ENCODE assay signal across 8 cellular contexts in the genomic region with DNA sequence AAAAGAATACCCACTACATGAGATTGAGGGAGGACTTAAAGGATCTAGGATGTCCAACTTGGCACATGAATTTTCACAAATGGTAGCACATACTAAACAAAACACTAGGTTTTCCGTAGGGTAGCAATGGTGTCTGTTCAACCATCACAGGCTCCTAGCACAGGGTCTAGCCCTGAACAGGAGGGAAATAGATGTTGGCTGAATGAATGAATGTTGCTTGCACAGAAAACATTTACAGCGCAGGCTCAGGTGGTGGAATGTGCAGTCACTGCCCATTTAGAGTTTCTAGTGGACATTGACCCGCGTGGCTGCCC. TPM values are rescaled to one million over a fixed set of nuclear protein-coding genes. Genes with fewer than 3 reads are reported as not detected.
A peak's percentile ranks its signal among the peaks of the same experiment; 100 is the strongest.
DNase-seq lines count a peak whose midpoint lies in the region; ATAC-seq and TF ChIP-seq lines count a peak whose summit lies in the region.

No MANE protein-coding gene starts in this region.

- no peaks in the 10 kb centered on the region for H3K9me3 Mint-ChIP-seq in T-cell

- peak; percentile 8 for ATAC-seq in GM18907 (IDR thresholded peaks at IDR 0.05; ENCODE audit: unreplicated experiment)
- peak; percentile 5 for ATAC-seq in HG02763 (IDR thresholded peaks at IDR 0.05; ENCODE audit: unreplicated experiment)
- ATAC-seq in T-cell (replicated peaks in 1 of 4), result no peak

- DNase-seq in T-cell, result no peak
- DNase-seq in suprapubic skin (ENCODE audit: low spot score in 2 of 2), result no peak
- DNase-seq in erythroblast (lab: John Stamatoyannopoulos, UW), result no peak
- DNase-seq in stimulated activated CD4-positive, alpha-beta T cell treated with anti-CD3 and anti-CD28 coated beads, Interleukin-12 subunit alpha, Interleukin-12 subunit beta, amount 100 ng/mL, for 4 hours, result no peak
- DNase-seq in glomerular visceral epithelial cell (ENCODE audit: extremely low spot score), result no peak

- H3K27ac ChIP-seq in suprapubic skin, result peak overlapping the region; percentile 96

- H3K27me3 ChIP-seq in suprapubic skin, result no peaks in the 10 kb centered on the region

- H3K36me3 ChIP-seq in suprapubic skin, result no peaks in the 10 kb centered on the region

- peak overlapping the region; percentile 94 to 100 (median 99) for H3K4me3 Mint-ChIP-seq in T-cell

- 4% methylated on average over 4 of the region's 4 CpGs for WGBS in suprapubic skin

- H3K4me1 ChIP-seq in suprapubic skin, result peaks cover 45% of the 10 kb centered on the region

- no peak for TF ChIP-seq EP300 in suprapubic skin (IDR thresholded peaks at IDR 0.05)

- peaks cover 48 to 55% (median 50%) of the 10 kb centered on the region in 3 donors for H3K4me1 Mint-ChIP-seq in T-cell

- TF ChIP-seq POLR2A in suprapubic skin (IDR thresholded peaks at IDR 0.05), result no peak
- no peak for TF ChIP-seq POLR2A in erythroblast (IDR thresholded peaks at IDR 0.05; ENCODE audit: low read length)

- TF ChIP-seq CTCF in suprapubic skin (IDR thresholded peaks at IDR 0.05), result no peak

- H3K36me3 Mint-ChIP-seq in T-cell, result no peaks in the 10 kb centered on the region

- H3K27me3 Mint-ChIP-seq in T-cell, result no peaks in the 10 kb centered on the region

- peak overlapping the region; percentile 99 for H3K27ac Mint-ChIP-seq in T-cell

- peak overlapping the region; percentile 97 for H3K4me3 ChIP-seq in iPS-11a (ENCODE audit: low read depth, low read length)
- peak overlapping the region; percentile 93 for H3K4me3 ChIP-seq in suprapubic skin

- CTCF ChIA-PET in T-cell (lab: Charles Lee), result interaction anchor here in 1 of 2 donors (4.4 kb wide), 1 partner anchor 149 kb away, joined by 35 read pairs; no protein-coding TSS in a partner anchor

- no peaks in the 10 kb centered on the region for H3K9me3 ChIP-seq in suprapubic skin

- POLR2A ChIA-PET in T-cell (lab: Charles Lee), result interaction anchor here in 1 of 2 donors (2.1 kb wide), 1 partner anchor 17 kb away, joined by 9 read pairs; no protein-coding TSS in a partner anchor

RNA-seq across cellular contexts. Expression of a gene that starts 1.9 kb away (rescaled TPM):
- 100 to 1,000 TPM; 153 to 214 (median 176) TPM for total RNA-seq in T-cell
- total RNA-seq in suprapubic skin, result 100 to 1,000 TPM; 182 to 245 (median 207) TPM

Comparison
In these comparisons a context has a peak if more than half of its experiments do, and no peak if none do; other contexts are left out.
1. ATAC-seq: peak in GM18907 (single experiment) and HG02763 (single experiment); none in T-cell (0 of 4).